14 cellular contexts compared by ENCODE assay signal in the genomic region with DNA sequence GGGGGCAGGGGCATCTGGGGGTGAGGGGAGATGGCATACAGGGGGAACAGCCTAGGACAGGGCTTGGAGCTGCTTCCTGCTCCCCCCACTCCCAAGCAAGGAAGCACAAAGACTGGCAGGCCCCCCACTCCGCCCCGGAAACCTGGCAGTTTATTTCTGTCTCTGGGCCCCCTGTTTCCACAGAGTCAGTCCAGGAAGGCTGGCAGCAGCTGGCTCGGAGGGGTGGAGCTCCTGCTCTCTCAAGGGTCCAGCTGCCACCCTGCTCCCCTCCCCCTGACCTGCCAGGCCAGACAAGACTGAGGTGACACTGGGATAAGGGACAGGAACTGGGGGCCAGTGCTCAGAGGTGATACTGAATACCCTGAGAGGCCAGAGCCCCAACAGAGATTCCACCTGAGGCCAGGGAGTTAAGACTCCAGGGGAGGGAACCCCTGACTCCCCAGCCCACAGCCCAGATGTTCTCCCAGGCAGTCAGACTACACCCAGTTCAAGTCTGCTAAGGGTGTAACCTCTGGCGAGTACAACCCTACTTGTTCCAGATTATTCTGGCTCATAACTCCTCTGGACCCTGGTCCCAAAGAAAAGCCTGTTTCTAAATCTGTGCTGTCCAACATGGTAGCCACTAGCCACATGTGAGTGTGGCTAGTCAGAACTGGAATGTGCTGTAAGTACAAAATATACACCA. TPM values are rescaled to one million over a fixed set of nuclear protein-coding genes. Genes with fewer than 3 reads are reported as not detected.
DNase-seq lines count a peak whose midpoint lies in the region; ATAC-seq and TF ChIP-seq lines count a peak whose summit lies in the region.
"Had no signal": no experiment of that assay in that cellular context is flagged by ENCODE, and none has a peak within 500 bp of the region (broad histone marks: within the 10 kb centered on the region; RNA-seq: fewer than 3 reads in every experiment).

No MANE protein-coding gene starts in this region.

- TF ChIP-seq CTCF in fibroblast of villous mesenchyme (IDR thresholded peaks at IDR 0.05; ENCODE audit: insufficient read depth, low read depth, low read length) (no peak), ovary (IDR thresholded peaks at IDR 0.05) (no peak)

- TF ChIP-seq POLR2A in ovary (IDR thresholded peaks at IDR 0.05): no peak

- H3K27me3 ChIP-seq in ovary (no peaks in the 10 kb centered on the region), aorta (ENCODE audit: control insufficient read depth in 1 of 2, insufficient read depth in 2 of 2, low read length in 1 of 2) (no peaks in the 10 kb centered on the region)

- H3K36me3 ChIP-seq in ovary (no peaks in the 10 kb centered on the region), aorta (ENCODE audit: control insufficient read depth in 1 of 2, insufficient read depth in 2 of 2, low read length in 1 of 2) (no peaks in the 10 kb centered on the region)

- 54 to 60% (median 58%) methylated on average over 4 of the region's 4 CpGs for WGBS in ovary, 3 donors
- WGBS in aorta, 2 donors: 0 to 8% methylated on average over 4 of the region's 4 CpGs

- H3K4me1 ChIP-seq in ovary (ENCODE audit: insufficient read depth): peaks cover 45% of the 10 kb centered on the region
- peaks cover 2 to 6% of the 10 kb centered on the region in 2 donors for H3K4me1 ChIP-seq in aorta (ENCODE audit: control insufficient read depth in 1 of 2, insufficient read depth in 2 of 2, low read length in 2 of 2)

- H3K9me3 ChIP-seq in ovary (no peaks in the 10 kb centered on the region), aorta (ENCODE audit: control insufficient read depth, low read length) (no peaks in the 10 kb centered on the region)
- H3K9me3 ChIP-seq: SK-N-SH had no signal

- DNase-seq in SHP77 (lab: John Stamatoyannopoulos, UW) (peak; percentile 30 to 49), SHP77 treated with DMSO at 0.1 percent for 48 hours (lab: John Stamatoyannopoulos, UW) (no peak), fibroblast of villous mesenchyme (ENCODE audit: low read depth) (peak; percentile 28), ovary (peak in 1 of 5 donors; percentile 44), aorta (no peak), NCI-H2107 treated with DMSO at 0.1 percent for 48 hours (lab: John Stamatoyannopoulos, UW; ENCODE audit: unreplicated experiment) (no peak), ureter (ENCODE audit: low spot score) (no peak)
- DNase-seq in stimulated activated CD4-positive, alpha-beta T cell treated with anti-CD3 and anti-CD28 coated beads, Interleukin-12 subunit alpha, Interleukin-12 subunit beta, amount 100 ng/mL, for 4 hours: no peak
- DNase-seq: activated CD4-positive, alpha-beta T cell treated with anti-CD3 and anti-CD28 coated beads, Interleukin-2, amount 10 ng/mL, durations not matched to agents 24 days and 14 days; activated effector memory CD4-positive, alpha-beta T cell treated with Interleukin-2 at 50 U/mL for 16 hours; cerebellar nuclear complex; NCI-H345; SK-N-SH had no signal

- intact Hi-C loops in ovary (cut with DNase I) (loop anchor here in 1 of 4 donors (10.0 kb wide), 1 partner anchor 53 kb away; no protein-coding TSS in a partner anchor), aorta (cut with DNase I) (loop anchor here in 1 of 2 donors (2.0 kb wide), 1 partner anchor 21 kb away; no protein-coding TSS in a partner anchor)

- H3K4me3 ChIP-seq in fibroblast of villous mesenchyme (ENCODE audit: low read depth, low read length) (no peak overlapping the region), ovary (no peak overlapping the region), aorta (ENCODE audit: low read length in 2 of 2) (no peak overlapping the region)

- ATAC-seq in aorta (ENCODE audit: low FRiP score): no peak
- ATAC-seq: HepG2 had no signal

- peak overlapping the region; percentile 67 to 89 for H3K27ac ChIP-seq in ovary
- H3K27ac ChIP-seq in aorta (ENCODE audit: low read depth in 1 of 2, low read length in 2 of 2): peak overlapping the region; percentile 19 to 82

- no peak for TF ChIP-seq EP300 in ovary (IDR thresholded peaks at IDR 0.05)

RNA-seq across cellular contexts. Expression of gene AHDC1, which starts 26.3 kb away (rescaled TPM):
- total RNA-seq in fibroblast of villous mesenchyme (17.1 and 22.5 TPM in 2 replicates), ovary (100 to 1,000 TPM in 3 of 7 donors, 10 to 100 TPM in 4; 11.3 to 159 (median 91.2) TPM), aorta (10 to 100 TPM; 63.5 to 89.1 TPM), ureter (27.3 TPM)
- polyA plus RNA-seq in ovary (10 to 100 TPM; 11.2 to 33.2 TPM), aorta (10 to 100 TPM in 1 of 2 donors, 1 to 10 TPM in 1; 7.8 to 23.9 TPM)

RNA-seq across cellular contexts. Expression of gene FGR, which starts 57.3 kb away (rescaled TPM):
- total RNA-seq in fibroblast of villous mesenchyme: not detected in 2 replicates
- 10 to 100 TPM in 1 of 7 donors, 1 to 10 TPM in 6; 1.1 to 14.1 (median 4.2) TPM for total RNA-seq in ovary
- polyA plus RNA-seq in ovary: 1 to 10 TPM; 4.2 to 6.8 TPM
- 10 to 100 TPM; 12.1 to 21.7 TPM for total RNA-seq in aorta
- 10 to 100 TPM in 1 of 2 donors, 1 to 10 TPM in 1; 2.8 to 12.1 TPM for polyA plus RNA-seq in aorta
- 17.2 TPM for total RNA-seq in ureter
- total RNA-seq: HepG2 had no signal
- polyA plus RNA-seq: HepG2, SK-N-SH had no signal

Comparison
In these comparisons a context has a peak if more than half of its experiments do, and no peak if none do; other contexts are left out.
1. DNase-seq: peak in SHP77 (2 of 2) and fibroblast of villous mesenchyme (single experiment); none in SHP77 treated with DMSO at 0.1 percent for 48 hours (single experiment), aorta (0 of 2), NCI-H2107 treated with DMSO at 0.1 percent for 48 hours (single experiment), stimulated activated CD4-positive, alpha-beta T cell treated with anti-CD3 and anti-CD28 coated beads, Interleukin-12 subunit alpha, Interleukin-12 subunit beta, amount 100 ng/mL, for 4 hours (single experiment) and ureter (single experiment).